Comparison of ENCODE assay signal across 8 cellular contexts in genomic region chr6:69732640-69733039, GRCh38.
DNase-seq lines count a peak whose midpoint lies in the region; ATAC-seq and TF ChIP-seq lines count a peak whose summit lies in the region.

No MANE protein-coding gene starts in this region.

- no peak overlapping the region for H3K4me3 Mint-ChIP-seq in HFFc6
- H3K4me3 Mint-ChIP-seq in GM23338 = no peak overlapping the region

- H4K20me1 ChIP-seq in OCI-LY1 (ENCODE audit: insufficient read depth, low read length) (no peaks in the 10 kb centered on the region), GM23338 (replicated peaks; ENCODE audit: insufficient read depth) (no peaks in the 10 kb centered on the region)

- H3K27me3 Mint-ChIP-seq in HFFc6 (ENCODE audit: insufficient read depth) (no peaks in the 10 kb centered on the region), GM23338 (ENCODE audit: insufficient read depth, low read depth, poor library complexity) (no peaks in the 10 kb centered on the region)

- H3K4me1 ChIP-seq in OCI-LY1 (ENCODE audit: insufficient read depth, low read length, severe bottlenecking) = no peaks in the 10 kb centered on the region
- no peaks in the 10 kb centered on the region for H3K4me1 ChIP-seq in GM23338 (ENCODE audit: insufficient read depth)

- H3K4me1 Mint-ChIP-seq in HFFc6 (ENCODE audit: low read depth) (no peaks in the 10 kb centered on the region), GM23338 (no peaks in the 10 kb centered on the region)

- ATAC-seq in left lobe of liver (peak; percentile 49), GM23338 (no peak)

- H3K27ac ChIP-seq in OCI-LY1 (ENCODE audit: low read depth, low read length, poor library complexity, severe bottlenecking) = no peak overlapping the region
- no peak overlapping the region for H3K27ac ChIP-seq in GM23338 (ENCODE audit: low read depth)

- H3K4me2 ChIP-seq in OCI-LY1 (ENCODE audit: low read length) = no peak overlapping the region
- no peak overlapping the region for H3K4me2 ChIP-seq in GM23338

- H3K79me2 ChIP-seq in OCI-LY1 (ENCODE audit: insufficient read depth, low read length) (no peaks in the 10 kb centered on the region), GM23338 (replicated peaks; ENCODE audit: insufficient read depth) (no peaks in the 10 kb centered on the region)

- peak; percentile 9 for DNase-seq in GM10266 (ENCODE audit: extremely low spot score)
- DNase-seq in HFFc6 = no peak
- DNase-seq in left lobe of liver (ENCODE audit: low spot score) = no peak
- no peak for DNase-seq in cerebellar cortex (ENCODE audit: low spot score)
- DNase-seq in GM23338 (ENCODE audit: low spot score) = no peak
- no peak for DNase-seq in NCI-H446 treated with DMSO at 0.1 percent for 48 hours (lab: John Stamatoyannopoulos, UW)
- no peak for DNase-seq in NCI-H187 treated with DMSO at 0.1 percent for 48 hours (lab: John Stamatoyannopoulos, UW)

- no peaks in the 10 kb centered on the region for H3K9me3 ChIP-seq in OCI-LY1 (ENCODE audit: low read length)

- H3K36me3 ChIP-seq in OCI-LY1 (ENCODE audit: insufficient read depth, low read length) = peaks cover 7% of the 10 kb centered on the region; the same call in 1 of the 2 replicates
- 0 out of 2 replicates have a peak, but pooled peaks cover 3% of the 10 kb centered on the region for H3K36me3 ChIP-seq in GM23338 (ENCODE audit: insufficient read depth)

- H3K9me2 ChIP-seq in OCI-LY1 (ENCODE audit: low read depth, low read length) = no peaks in the 10 kb centered on the region
- no peaks in the 10 kb centered on the region for H3K9me2 ChIP-seq in GM23338 (ENCODE audit: insufficient read depth)

- H3K36me3 Mint-ChIP-seq in HFFc6 (ENCODE audit: low read depth) (no peaks in the 10 kb centered on the region), GM23338 (ENCODE audit: low read depth) (no peaks in the 10 kb centered on the region; the same call in 2 of the 3 replicates)

- H3K27ac Mint-ChIP-seq in HFFc6 (no peak overlapping the region), GM23338 (no peak overlapping the region)

- H3K9ac ChIP-seq in OCI-LY1 (ENCODE audit: low read length) = no peak overlapping the region

- H3K4me3 ChIP-seq in OCI-LY1 (ENCODE audit: low read depth, low read length, poor library complexity, severe bottlenecking) = no peak overlapping the region
- H3K4me3 ChIP-seq in GM23338 = no peak overlapping the region

- H3K27me3 ChIP-seq in OCI-LY1 (ENCODE audit: insufficient read depth, low read length) = no peaks in the 10 kb centered on the region
- H3K27me3 ChIP-seq in GM23338 (ENCODE audit: insufficient read depth) = no peaks in the 10 kb centered on the region

- H3F3A ChIP-seq in OCI-LY1 (ENCODE audit: insufficient read depth, low read length) (0 out of 2 replicates have a peak, but pooled peaks cover 2% of the 10 kb centered on the region), GM23338 (replicated peaks; ENCODE audit: low read depth) (no peaks in the 10 kb centered on the region)

- H2AFZ ChIP-seq in OCI-LY1 (ENCODE audit: low read length) = no peak overlapping the region
- H2AFZ ChIP-seq in GM23338 = no peak overlapping the region

- H3K9me3 Mint-ChIP-seq in HFFc6 = no peaks in the 10 kb centered on the region
- H3K9me3 Mint-ChIP-seq in GM23338 = no peaks in the 10 kb centered on the region

- TF ChIP-seq CTCF in GM10266 (IDR thresholded peaks at IDR 0.05; ENCODE audit: control insufficient read depth, insufficient read depth, low read depth, missing control alignments) = peak; percentile 33
- TF ChIP-seq CTCF in HFFc6 (IDR thresholded peaks at IDR 0.05) = peak; percentile 63
- peak; percentile 56 for TF ChIP-seq CTCF in OCI-LY1 (IDR thresholded peaks at IDR 0.05; ENCODE audit: low read length)
- TF ChIP-seq CTCF in GM23338 (conservative IDR thresholded peaks at IDR 0.05; ENCODE audit: low read depth in 2 of 2) = no peak; a peak in 1 of 4 replicates

TF ChIP-seq in GM23338, 12 proteins besides CTCF, POLR2A, EP300 and RAD21 (continues in another document):
- no peak for TF ChIP-seq JUNB (IDR thresholded peaks at IDR 0.05; ENCODE audit: unreplicated experiment)
- no peak for TF ChIP-seq ZNF462 (CRISPR knock-in tag; IDR thresholded peaks at IDR 0.05)
- TF ChIP-seq EZH2 (IDR thresholded peaks at IDR 0.05; ENCODE audit: low read depth, unreplicated experiment) = no peak
- no peak for TF ChIP-seq ZNF114 (CRISPR knock-in tag; IDR thresholded peaks at IDR 0.05)
- no peak for TF ChIP-seq CREB1 (CRISPR knock-in tag; IDR thresholded peaks at IDR 0.05; ENCODE audit: low read depth)
- TF ChIP-seq POLR2AphosphoS5 (IDR thresholded peaks at IDR 0.05; ENCODE audit: low read depth) = no peak
- no peak for TF ChIP-seq STAT1 (IDR thresholded peaks at IDR 0.05; ENCODE audit: unreplicated experiment)
- no peak for TF ChIP-seq ZNF331 (CRISPR knock-in tag; IDR thresholded peaks at IDR 0.05; ENCODE audit: low read depth)

Comparison
In these comparisons a context has a peak if more than half of its experiments do, and no peak if none do; other contexts are left out.
1. CTCF ChIP-seq: peak in GM10266 (single experiment), HFFc6 (single experiment) and OCI-LY1 (single experiment); none in GM23338 (0 of 2).